ENCODE assay signal across 8 cellular contexts in genomic region chr19:2648528-2648937, GRCh38.
DNase-seq lines count a peak whose midpoint lies in the region; ATAC-seq and TF ChIP-seq lines count a peak whose summit lies in the region.

No MANE protein-coding gene starts in this region.

- no peak overlapping the region for H3K4me3 ChIP-seq in AG09309 (ENCODE audit: control insufficient read depth, low read depth, low read length)

- ATAC-seq in HG03139 (IDR thresholded peaks at IDR 0.05; ENCODE audit: unreplicated experiment): no peak

- TF ChIP-seq CTCF in AG09309 (IDR thresholded peaks at IDR 0.05; ENCODE audit: control insufficient read depth, insufficient read depth, low read depth, low read length, missing control alignments): peak; percentile 83

- DNase-seq in AG09309 (ENCODE audit: low read depth) (peak; percentile 34), GOT3 (lab: John Stamatoyannopoulos, UW) (peak; percentile 46), NCI-H345 treated with DMSO at 0.1 percent for 48 hours (lab: John Stamatoyannopoulos, UW; ENCODE audit: unreplicated experiment) (peak; percentile 55), left kidney (ENCODE audit: low read depth, low spot score) (peak; percentile 88)
- peak; percentile 50 for DNase-seq in activated CD4-positive, CD25-positive, alpha-beta regulatory T cell treated with anti-CD3 and anti-CD28 coated beads, Interleukin-2, amount 50 U/mL, for 16 hours (ENCODE audit: low read depth, low spot score)
- peak; percentile 64 for DNase-seq in central memory CD4-positive, alpha-beta T cell
- peak; percentile 65 to 70 for DNase-seq in stimulated activated CD4-positive, alpha-beta T cell treated with anti-CD3 and anti-CD28 coated beads, Interleukin-4, amount 100 ng/mL, for 4 hours

Comparison
In these comparisons a context has a peak if more than half of its experiments do, and no peak if none do; other contexts are left out.
1. DNase-seq: peak in every context shown above with its lines; median percentile 88 in left kidney; 68 in stimulated activated CD4-positive, alpha-beta T cell treated with anti-CD3 and anti-CD28 coated beads, Interleukin-4, amount 100 ng/mL, for 4 hours; 64 in central memory CD4-positive, alpha-beta T cell; 55 in NCI-H345 treated with DMSO at 0.1 percent for 48 hours; 50 in activated CD4-positive, CD25-positive, alpha-beta regulatory T cell treated with anti-CD3 and anti-CD28 coated beads, Interleukin-2, amount 50 U/mL, for 16 hours; 46 in GOT3; 34 in AG09309.